ENCODE assay signal across 15 cellular contexts in the genomic region with DNA sequence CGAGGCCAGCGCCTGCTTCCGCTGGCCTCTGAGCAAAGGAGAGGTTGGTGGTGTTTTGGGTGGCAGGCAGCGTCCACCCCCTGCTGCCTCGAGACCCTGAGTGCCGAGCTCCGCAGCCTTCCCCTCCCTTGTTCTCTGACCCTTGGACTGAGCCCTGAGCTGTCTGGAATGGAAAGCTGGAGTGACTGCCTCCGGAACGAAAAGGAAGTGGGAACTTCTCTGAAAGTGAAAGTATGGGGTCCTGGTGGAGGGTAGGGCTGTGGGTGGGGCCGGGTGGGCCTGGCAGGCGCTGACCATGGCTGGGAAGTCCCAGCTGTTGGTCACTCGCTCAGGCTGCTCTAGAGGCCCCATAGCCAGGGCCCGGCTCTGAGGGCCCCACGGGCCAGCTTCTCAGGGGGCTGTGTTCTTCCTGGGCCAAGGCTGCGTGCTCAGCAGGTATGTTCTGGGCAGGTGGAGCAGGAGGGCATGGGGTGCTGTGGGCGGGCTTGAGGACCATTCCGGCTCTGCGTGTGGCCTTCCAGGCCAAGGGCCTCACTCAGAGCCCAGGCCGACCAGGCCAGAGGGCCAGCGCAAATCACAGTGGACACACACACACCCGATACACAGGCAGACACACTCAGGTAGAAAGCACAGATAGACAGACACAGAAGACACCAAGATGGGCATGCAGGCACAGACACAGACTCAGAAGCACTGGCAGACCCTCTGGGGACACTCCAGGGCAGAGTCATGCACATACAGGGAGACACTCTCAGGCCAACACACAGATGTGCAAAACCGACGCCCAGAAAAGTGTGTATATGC. TPM values are rescaled to one million over a fixed set of nuclear protein-coding genes. Genes with fewer than 3 reads are reported as not detected.
A peak's percentile ranks its signal among the peaks of the same experiment; 100 is the strongest.
DNase-seq lines count a peak whose midpoint lies in the region; ATAC-seq and TF ChIP-seq lines count a peak whose summit lies in the region.
"Had no signal": no experiment of that assay in that cellular context is flagged by ENCODE, and none has a peak within 500 bp of the region (broad histone marks: within the 10 kb centered on the region; RNA-seq: fewer than 3 reads in every experiment).

A gene (plus strand): TSS at position 320 of the 804 bp plus-strand sequence. CDS start 5,495 bp downstream, outside the sequence.

- H3K27ac Mint-ChIP-seq in activated CD4-positive, alpha-beta T cell treated with anti-CD3 and anti-CD28 coated beads, Interleukin-2, amount 10 ng/mL, durations not matched to agents 7 days and 5 days = peak within 1 kb of the TSS; percentile 68

- POLR2A ChIA-PET in activated CD4-positive, alpha-beta T cell treated with anti-CD3 and anti-CD28 coated beads, Interleukin-2, amount 10 ng/mL, durations not matched to agents 7 days and 5 days (lab: Charles Lee) = no interaction called here

- no peaks in the 10 kb centered on the region for H3K27me3 Mint-ChIP-seq in activated CD4-positive, alpha-beta T cell treated with anti-CD3 and anti-CD28 coated beads, Interleukin-2, amount 10 ng/mL, durations not matched to agents 7 days and 5 days

- H2AFZ ChIP-seq in osteoblast (ENCODE audit: low read length) = peak within 1 kb of the TSS; percentile 35
- H2AFZ ChIP-seq: parathyroid adenoma had no signal

- peak within 1 kb of the TSS; percentile 60 for H3K4me2 ChIP-seq in osteoblast (ENCODE audit: insufficient read depth, low read length)

- intact Hi-C loops in right cardiac atrium (cut with DNase I) (no loop called here), uterus (cut with DNase I; ENCODE audit: low total_unique reads) (no loop called here)

- TF ChIP-seq POLR2A in uterus (IDR thresholded peaks at IDR 0.05) = no peak

- H3K36me3 Mint-ChIP-seq in activated CD4-positive, alpha-beta T cell treated with anti-CD3 and anti-CD28 coated beads, Interleukin-2, amount 10 ng/mL, durations not matched to agents 7 days and 5 days (ENCODE audit: low read depth) = no peaks in the 10 kb centered on the region

- H3K27ac ChIP-seq in right cardiac atrium (ENCODE audit: low read length) = peak within 1 kb of the TSS; percentile 40
- H3K27ac ChIP-seq in osteoblast (ENCODE audit: low read depth, low read length) = no peak within 1 kb of the TSS
- peak within 1 kb of the TSS; percentile 10 to 38 for H3K27ac ChIP-seq in uterus
- H3K27ac ChIP-seq: parathyroid adenoma, thoracic aorta had no signal

- no peaks in the 10 kb centered on the region for H4K20me1 ChIP-seq in osteoblast (ENCODE audit: insufficient read depth, low read length)

- DNase-seq in activated CD4-positive, alpha-beta T cell treated with anti-CD3 and anti-CD28 coated beads, Interleukin-2, amount 10 ng/mL, durations not matched to agents 7 days and 5 days = no peak
- no peak for DNase-seq in activated CD4-positive, alpha-beta T cell treated with anti-CD3 and anti-CD28 coated beads, Interleukin-2, amount 50 U/mL, for 1 hour
- DNase-seq in right cardiac atrium (peak in 2 of 3 donors; percentile 70 to 71), osteoblast (ENCODE audit: insufficient read length, low spot score, missing footprints) (peak; percentile 91), uterus (no peak), GF-D8 (lab: John Stamatoyannopoulos, UW) (no peak), epidermal melanocyte (ENCODE audit: insufficient read length, low spot score) (no peak)
- DNase-seq: 8988T; activated CD4-positive, alpha-beta T cell treated with anti-CD3 and anti-CD28 coated beads, Interleukin-2, amount 50 U/mL, for 4 hours; activated effector memory CD4-positive, alpha-beta T cell treated with anti-CD3 and anti-CD28 coated beads, Interleukin-2, amount 50 U/mL, for 16 hours; DMS153; T-helper 2 cell had no signal

- H3K27me3 ChIP-seq in right cardiac atrium (ENCODE audit: control insufficient read depth, insufficient read depth) (no peaks in the 10 kb centered on the region), osteoblast (ENCODE audit: insufficient read depth, low read length) (no peaks in the 10 kb centered on the region), uterus (no peaks in the 10 kb centered on the region)

- H3K4me3 ChIP-seq in right cardiac atrium (ENCODE audit: low read length) (no peak within 1 kb of the TSS), osteoblast (ENCODE audit: insufficient read depth, low read length) (no peak within 1 kb of the TSS), uterus (no peak within 1 kb of the TSS)
- H3K4me3 ChIP-seq: thoracic aorta had no signal

- CTCF ChIA-PET in activated CD4-positive, alpha-beta T cell treated with anti-CD3 and anti-CD28 coated beads, Interleukin-2, amount 10 ng/mL, durations not matched to agents 7 days and 5 days (lab: Charles Lee) = interaction anchor here (1.5 kb wide), 1 partner anchor 10 kb away, joined by 7 read pairs; no protein-coding TSS in a partner anchor

- no peaks in the 10 kb centered on the region for H3K9me3 ChIP-seq in right cardiac atrium (ENCODE audit: control insufficient read depth, low read length)
- H3K9me3 ChIP-seq in osteoblast (ENCODE audit: low read depth, low read length) = no peaks in the 10 kb centered on the region
- no peaks in the 10 kb centered on the region for H3K9me3 ChIP-seq in uterus
- H3K9me3 ChIP-seq: thoracic aorta had no signal

- peaks cover 3% of the 10 kb centered on the region for H3K4me1 Mint-ChIP-seq in activated CD4-positive, alpha-beta T cell treated with anti-CD3 and anti-CD28 coated beads, Interleukin-2, amount 10 ng/mL, durations not matched to agents 7 days and 5 days

- peak; percentile 44 to 45 for ATAC-seq in right cardiac atrium
- ATAC-seq in GM21515 (IDR thresholded peaks at IDR 0.05; ENCODE audit: unreplicated experiment) = no peak

- no peak within 1 kb of the TSS for H3K4me3 Mint-ChIP-seq in activated CD4-positive, alpha-beta T cell treated with anti-CD3 and anti-CD28 coated beads, Interleukin-2, amount 10 ng/mL, durations not matched to agents 7 days and 5 days

- H3K79me2 ChIP-seq in osteoblast (ENCODE audit: insufficient read depth, low read length) = no peaks in the 10 kb centered on the region
- H3K79me2 ChIP-seq: parathyroid adenoma had no signal

- no peak for TF ChIP-seq CTCF in osteoblast (IDR thresholded peaks at IDR 0.05; ENCODE audit: extremely low read depth, low read depth, low read length)
- TF ChIP-seq CTCF in uterus (IDR thresholded peaks at IDR 0.05) = no peak

- no peaks in the 10 kb centered on the region for H3K36me3 ChIP-seq in osteoblast (ENCODE audit: insufficient read depth, low read length)
- H3K36me3 ChIP-seq in uterus = no peaks in the 10 kb centered on the region
- H3K36me3 ChIP-seq: thoracic aorta had no signal

- H3K4me1 ChIP-seq in right cardiac atrium (ENCODE audit: control insufficient read depth, insufficient read depth, low read length) (no peaks in the 10 kb centered on the region), osteoblast (ENCODE audit: insufficient read depth, low read length) (no peaks in the 10 kb centered on the region), uterus (no peaks in the 10 kb centered on the region)
- H3K4me1 ChIP-seq: parathyroid adenoma had no signal

- H3K9me3 Mint-ChIP-seq in activated CD4-positive, alpha-beta T cell treated with anti-CD3 and anti-CD28 coated beads, Interleukin-2, amount 10 ng/mL, durations not matched to agents 7 days and 5 days = no peaks in the 10 kb centered on the region

- WGBS in right cardiac atrium = 62% methylated on average over 23 of the region's 23 CpGs

RNA-seq across cellular contexts. Expression of the gene that starts here (rescaled TPM):
- not detected for total RNA-seq in activated CD4-positive, alpha-beta T cell treated with anti-CD3 and anti-CD28 coated beads, Interleukin-2, amount 10 ng/mL, durations not matched to agents 7 days and 5 days
- total RNA-seq in right cardiac atrium (1 to 10 TPM in 3 of 4 donors, under 1 TPM in 1; 0.63 to 2.5 (median 1.1) TPM), osteoblast (0.29 TPM in 1 of 2 replicates, not detected in the other), uterus (1 to 10 TPM in 1 of 4 donors, under 1 TPM in 2, not detected in 1; under 0.01 to 5.6 (median 0.41) TPM)
- polyA plus RNA-seq in right cardiac atrium = 1.4 TPM
- total RNA-seq: thoracic aorta had no signal

Comparison
In these comparisons a context has a peak if more than half of its experiments do, and no peak if none do; other contexts are left out.
1. Peak in DNase-seq and H3K4me2 ChIP-seq in osteoblast; RNA of the gene not detected or under 1 TPM.
2. DNase-seq: peak in right cardiac atrium (2 of 3); none in activated CD4-positive, alpha-beta T cell treated with anti-CD3 and anti-CD28 coated beads, Interleukin-2, amount 10 ng/mL, durations not matched to agents 7 days and 5 days (single experiment), activated CD4-positive, alpha-beta T cell treated with anti-CD3 and anti-CD28 coated beads, Interleukin-2, amount 50 U/mL, for 1 hour (single experiment), uterus (0 of 2), GF-D8 (single experiment) and epidermal melanocyte (single experiment).